Comparison of ENCODE assay signal across 8 cellular contexts in the genomic region with DNA sequence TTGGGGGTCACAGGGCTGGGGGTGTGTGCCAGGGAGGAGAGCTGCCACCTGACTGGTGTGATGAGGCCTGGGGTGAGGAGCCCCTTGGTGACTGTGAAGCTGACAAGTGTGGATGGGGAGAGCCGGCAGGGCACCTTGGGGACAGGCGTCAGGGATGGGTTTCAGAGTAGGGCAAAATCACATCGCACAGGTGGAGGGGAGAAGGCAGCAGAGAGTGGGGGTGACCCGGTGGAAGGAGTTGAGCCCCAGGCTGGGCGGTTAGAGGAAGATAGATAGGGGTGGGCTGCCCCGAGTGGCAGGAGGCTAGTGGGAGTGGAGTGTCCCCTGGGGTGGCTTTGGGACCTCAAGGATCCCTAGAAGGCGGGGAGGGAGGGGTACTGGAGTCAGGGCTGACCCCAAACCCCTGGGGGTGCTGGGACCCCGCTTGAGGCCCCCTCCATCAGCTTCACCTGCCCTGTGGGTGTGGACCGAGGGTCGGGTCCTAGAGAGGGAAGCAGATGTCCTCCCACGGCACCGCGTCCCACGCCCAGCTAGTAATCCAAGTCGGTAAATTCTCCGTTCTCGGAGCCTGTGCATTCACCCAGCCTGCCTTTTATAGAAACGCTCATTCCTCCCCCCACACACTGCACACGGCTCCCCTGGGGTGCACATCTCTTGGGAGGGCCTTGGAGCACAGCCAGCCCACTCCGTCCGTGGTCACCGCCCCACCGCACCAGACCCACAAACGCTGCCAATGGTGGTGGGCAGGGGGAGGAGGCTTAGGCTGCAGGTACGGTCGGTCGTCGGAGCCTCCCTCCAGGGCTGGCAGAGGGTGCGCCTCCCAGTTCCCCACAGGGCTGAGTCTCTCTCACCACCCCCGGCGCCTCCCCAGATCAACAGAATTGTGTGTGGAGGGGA.
DNase-seq lines count a peak whose midpoint lies in the region; ATAC-seq and TF ChIP-seq lines count a peak whose summit lies in the region.
"Had no signal": no experiment of that assay in that cellular context is flagged by ENCODE, and none has a peak within 500 bp of the region (broad histone marks: within the 10 kb centered on the region; RNA-seq: fewer than 3 reads in every experiment).

No MANE protein-coding gene starts in this region.

- TF ChIP-seq CTCF in nephron progenitor cell (IDR thresholded peaks at IDR 0.05) = no peak

- H3K4me1 Mint-ChIP-seq in nephron progenitor cell = peaks cover 40% of the 10 kb centered on the region

- peaks cover 13 to 38% (median 26%) of the 10 kb centered on the region in 11 experiments; a peak in 21 of 22 replicates for H3K36me3 ChIP-seq in BLaER1 treated with 17β-estradiol and CSF1 and Interleukin-3, amounts not matched to agents 10 nM and 100 nM
- peaks cover 12% of the 10 kb centered on the region for H3K36me3 ChIP-seq in adipocyte (ENCODE audit: control insufficient read depth, insufficient read depth, low read length, severe bottlenecking)

- H3K4me3 ChIP-seq in BLaER1 treated with 17β-estradiol and CSF1 and Interleukin-3, amounts not matched to agents 10 nM and 100 nM = no peak overlapping the region
- H3K4me3 ChIP-seq in adipocyte (ENCODE audit: low read length) = no peak overlapping the region

- H3K4me3 Mint-ChIP-seq in nephron progenitor cell = no peak overlapping the region

- H3K9me3 Mint-ChIP-seq in nephron progenitor cell = no peaks in the 10 kb centered on the region

- peaks cover 4% of the 10 kb centered on the region for H3K36me3 Mint-ChIP-seq in nephron progenitor cell (ENCODE audit: low read depth)

- peak overlapping the region; percentile 54 for H3K27ac Mint-ChIP-seq in nephron progenitor cell

- no peak overlapping the region for H3K27ac ChIP-seq in BLaER1 treated with 17β-estradiol and CSF1 and Interleukin-3, amounts not matched to agents 10 nM and 100 nM

- peaks cover 14 to 25% (median 15%) of the 10 kb centered on the region in 11 experiments for H3K27me3 ChIP-seq in BLaER1 treated with 17β-estradiol and CSF1 and Interleukin-3, amounts not matched to agents 10 nM and 100 nM
- no peaks in the 10 kb centered on the region for H3K27me3 ChIP-seq in adipocyte (replicated peaks; ENCODE audit: control insufficient read depth, insufficient read depth, low read length)

- H3K27me3 Mint-ChIP-seq in nephron progenitor cell (ENCODE audit: low read depth, poor library complexity) = peaks cover 13% of the 10 kb centered on the region

- H3K9me3 ChIP-seq in BLaER1 treated with 17β-estradiol and CSF1 and Interleukin-3, amounts not matched to agents 10 nM and 100 nM (replicated peaks in 1 of 11) = no peaks in the 10 kb centered on the region
- H3K9me3 ChIP-seq in adipocyte (ENCODE audit: control insufficient read depth, low read length) = no peaks in the 10 kb centered on the region

- ATAC-seq in stimulated activated naive CD8-positive, alpha-beta T cell treated with anti-CD3 and anti-CD28 coated beads, Interleukin-15, Interleukin-2, amounts not matched to agents 100 U/mL and 50 U/mL, for 24 hours = no peak

- peak overlapping the region; percentile 38 to 96 (median 63) for H3K4me2 ChIP-seq in BLaER1 treated with 17β-estradiol and CSF1 and Interleukin-3, amounts not matched to agents 10 nM and 100 nM

- peak overlapping the region in 6 of 11 experiments; percentile 18 to 85 (median 39); a peak in 9 of 22 replicates for H3K9ac ChIP-seq in BLaER1 treated with 17β-estradiol and CSF1 and Interleukin-3, amounts not matched to agents 10 nM and 100 nM
- H3K9ac ChIP-seq in adipocyte (ENCODE audit: low read length) = peak overlapping the region; percentile 42

- DNase-seq in adipocyte (ENCODE audit: low read depth) (no peak), nephron progenitor cell (no peak), pons (ENCODE audit: low spot score) (no peak), NCI-H1092 (lab: John Stamatoyannopoulos, UW) (no peak)
- DNase-seq in stimulated activated naive CD8-positive, alpha-beta T cell treated with anti-CD3 and anti-CD28 coated beads, Interleukin-15, Interleukin-2, amounts not matched to agents 100 U/mL and 50 U/mL, for 24 hours = no peak
- DNase-seq: HCEC 1CT, NCI-H2081 had no signal

- peaks cover 49 to 62% (median 53%) of the 10 kb centered on the region in 10 experiments for H3K4me1 ChIP-seq in BLaER1 treated with 17β-estradiol and CSF1 and Interleukin-3, amounts not matched to agents 10 nM and 100 nM
- peaks cover 30% of the 10 kb centered on the region for H3K4me1 ChIP-seq in adipocyte (ENCODE audit: control insufficient read depth, insufficient read depth, low read length)

- peaks cover 0 to 79% (median 65%) of the 10 kb centered on the region in 11 experiments; a peak in 21 of 22 replicates for H4K20me1 ChIP-seq in BLaER1 treated with 17β-estradiol and CSF1 and Interleukin-3, amounts not matched to agents 10 nM and 100 nM
